2 cellular contexts compared by ENCODE assay signal in the genomic region with DNA sequence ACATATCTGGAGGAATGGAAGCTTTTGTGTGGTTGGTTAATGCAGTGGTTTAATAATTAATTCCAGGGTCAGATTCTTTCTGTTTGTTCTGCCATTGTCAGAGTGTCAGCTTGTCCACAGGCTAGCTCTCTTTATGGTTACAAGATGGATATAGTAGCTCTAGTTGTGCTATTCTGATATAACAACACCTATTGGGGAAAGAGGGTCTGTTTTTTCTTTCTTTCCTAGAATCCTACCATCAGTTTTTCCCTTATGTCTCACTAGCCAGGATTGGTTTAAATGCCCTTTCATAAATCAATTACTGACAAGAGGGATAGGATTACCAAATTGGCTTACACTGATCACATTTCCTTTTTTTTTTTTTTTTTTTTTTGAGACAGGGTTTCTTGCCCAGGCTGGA.
TF ChIP-seq lines count a peak whose summit lies in the region.

No MANE protein-coding gene starts in this region.

TF ChIP-seq in SK-N-SH treated with all-trans-retinoic acid at 6 μM for 48 hours, 23 proteins besides CTCF, POLR2A, EP300 and RAD21:
- TF ChIP-seq TOX (CRISPR knock-in tag; IDR thresholded peaks at IDR 0.05; ENCODE audit: borderline replicate concordance) (no peak), ZC3H10 (CRISPR knock-in tag; IDR thresholded peaks at IDR 0.05) (no peak), TSHZ2 (CRISPR knock-in tag; IDR thresholded peaks at IDR 0.05) (no peak), ZNF565 (CRISPR knock-in tag; conservative IDR thresholded peaks at IDR 0.05; ENCODE audit: low read depth) (no peak)

TF ChIP-seq in HepG2, 621 proteins besides CTCF, POLR2A, EP300 and RAD21:
- TF ChIP-seq FOXA3 (CRISPR knock-in tag; IDR thresholded peaks at IDR 0.05) (0 out of 2 replicates have a peak, but pooled peaks have one; percentile 14), SOX6 (IDR thresholded peaks at IDR 0.05) (no peak), SOX6 (CRISPR knock-in tag; IDR thresholded peaks at IDR 0.05) (peak; percentile 63; the same call in 1 of the 2 replicates), MIXL1 (CRISPR knock-in tag; IDR thresholded peaks at IDR 0.05) (0 out of 2 replicates have a peak, but pooled peaks have one; percentile 12), ARID5B (CRISPR knock-in tag; IDR thresholded peaks at IDR 0.05) (no peak), ZNF788 (CRISPR knock-in tag; IDR thresholded peaks at IDR 0.05; ENCODE audit: borderline replicate concordance) (no peak), MAFF (IDR thresholded peaks at IDR 0.05; ENCODE audit: low read depth, low read length) (no peak), ZC3H4 (CRISPR knock-in tag; IDR thresholded peaks at IDR 0.05; ENCODE audit: borderline replicate concordance) (no peak), ZNF709 (CRISPR knock-in tag; IDR thresholded peaks at IDR 0.05) (no peak), ZNF331 (CRISPR knock-in tag; IDR thresholded peaks at IDR 0.05) (no peak), GRHL1 (CRISPR knock-in tag; conservative IDR thresholded peaks at IDR 0.05) (no peak), ZBTB38 (CRISPR knock-in tag; IDR thresholded peaks at IDR 0.05) (no peak), ZNF3 (CRISPR knock-in tag; IDR thresholded peaks at IDR 0.05) (no peak), FOXM1 (CRISPR knock-in tag; IDR thresholded peaks at IDR 0.05) (no peak), ZNF644 (CRISPR knock-in tag; IDR thresholded peaks at IDR 0.05; ENCODE audit: low read depth) (peak; percentile 39; the same call in 1 of the 2 replicates), ISX (CRISPR knock-in tag; conservative IDR thresholded peaks at IDR 0.05) (no peak), ARID3A (IDR thresholded peaks at IDR 0.05; ENCODE audit: low read depth, low read length) (peak; percentile 69; the same call in 1 of the 2 replicates), PHF5A (CRISPR knock-in tag; IDR thresholded peaks at IDR 0.05; ENCODE audit: low read depth, unreplicated experiment) (no peak), SOX5 (CRISPR knock-in tag; IDR thresholded peaks at IDR 0.05; ENCODE audit: borderline replicate concordance) (peak; percentile 66; the same call in 1 of the 2 replicates), TFE3 (CRISPR knock-in tag; IDR thresholded peaks at IDR 0.05) (no peak), SOX13 (IDR thresholded peaks at IDR 0.05) (no peak), SOX13 (CRISPR knock-in tag; conservative IDR thresholded peaks at IDR 0.05 in 1 of 2, IDR thresholded peaks at IDR 0.05 in 1 of 2) (peak in 1 of 2 experiments; percentile 76; a peak in 2 of 4 replicates)
- TF ChIP-seq, protein P1, sequence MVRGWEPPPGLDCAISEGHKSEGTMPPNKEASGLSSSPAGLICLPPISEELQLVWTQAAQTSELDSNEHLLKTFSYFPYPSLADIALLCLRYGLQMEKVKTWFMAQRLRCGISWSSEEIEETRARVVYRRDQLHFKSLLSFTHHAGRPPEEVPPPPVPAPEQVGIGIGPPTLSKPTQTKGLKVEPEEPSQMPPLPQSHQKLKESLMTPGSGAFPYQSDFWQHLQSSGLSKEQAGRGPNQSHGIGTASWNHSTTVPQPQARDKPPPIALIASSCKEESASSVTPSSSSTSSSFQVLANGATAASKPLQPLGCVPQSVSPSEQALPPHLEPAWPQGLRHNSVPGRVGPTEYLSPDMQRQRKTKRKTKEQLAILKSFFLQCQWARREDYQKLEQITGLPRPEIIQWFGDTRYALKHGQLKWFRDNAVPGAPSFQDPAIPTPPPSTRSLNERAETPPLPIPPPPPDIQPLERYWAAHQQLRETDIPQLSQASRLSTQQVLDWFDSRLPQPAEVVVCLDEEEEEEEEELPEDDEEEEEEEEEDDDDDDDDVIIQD (CRISPR knock-in tag; IDR thresholded peaks at IDR 0.05; ENCODE audit: low read depth) = peak; percentile 78; the same call in 1 of the 2 replicates
- TF ChIP-seq, protein P2, sequence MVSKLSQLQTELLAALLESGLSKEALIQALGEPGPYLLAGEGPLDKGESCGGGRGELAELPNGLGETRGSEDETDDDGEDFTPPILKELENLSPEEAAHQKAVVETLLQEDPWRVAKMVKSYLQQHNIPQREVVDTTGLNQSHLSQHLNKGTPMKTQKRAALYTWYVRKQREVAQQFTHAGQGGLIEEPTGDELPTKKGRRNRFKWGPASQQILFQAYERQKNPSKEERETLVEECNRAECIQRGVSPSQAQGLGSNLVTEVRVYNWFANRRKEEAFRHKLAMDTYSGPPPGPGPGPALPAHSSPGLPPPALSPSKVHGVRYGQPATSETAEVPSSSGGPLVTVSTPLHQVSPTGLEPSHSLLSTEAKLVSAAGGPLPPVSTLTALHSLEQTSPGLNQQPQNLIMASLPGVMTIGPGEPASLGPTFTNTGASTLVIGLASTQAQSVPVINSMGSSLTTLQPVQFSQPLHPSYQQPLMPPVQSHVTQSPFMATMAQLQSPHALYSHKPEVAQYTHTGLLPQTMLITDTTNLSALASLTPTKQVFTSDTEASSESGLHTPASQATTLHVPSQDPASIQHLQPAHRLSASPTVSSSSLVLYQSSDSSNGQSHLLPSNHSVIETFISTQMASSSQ (IDR thresholded peaks at IDR 0.05; ENCODE audit: low read depth) = peak; percentile 77
- TF ChIP-seq, protein P2 (CRISPR knock-in tag; IDR thresholded peaks at IDR 0.05; ENCODE audit: borderline replicate concordance) = peak; percentile 75; the same call in 1 of the 2 replicates
- TF ChIP-seq, protein P3, sequence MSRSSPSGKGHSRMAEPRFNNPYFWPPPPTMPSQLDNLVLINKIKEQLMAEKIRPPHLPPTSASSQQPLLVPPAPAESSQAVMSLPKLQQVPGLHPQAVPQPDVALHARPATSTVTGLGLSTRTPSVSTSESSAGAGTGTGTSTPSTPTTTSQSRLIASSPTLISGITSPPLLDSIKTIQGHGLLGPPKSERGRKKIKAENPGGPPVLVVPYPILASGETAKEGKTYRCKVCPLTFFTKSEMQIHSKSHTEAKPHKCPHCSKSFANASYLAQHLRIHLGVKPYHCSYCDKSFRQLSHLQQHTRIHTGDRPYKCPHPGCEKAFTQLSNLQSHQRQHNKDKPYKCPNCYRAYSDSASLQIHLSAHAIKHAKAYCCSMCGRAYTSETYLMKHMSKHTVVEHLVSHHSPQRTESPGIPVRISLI (CRISPR knock-in tag; IDR thresholded peaks at IDR 0.05; ENCODE audit: borderline replicate concordance) = peak; percentile 50; the same call in 1 of the 2 replicates
